ENCODE assay signal across 1 cellular context in genomic region chr12:27064397-27065342, GRCh38.
TF ChIP-seq lines count a peak whose summit lies in the region.

No MANE protein-coding gene starts in this region.

TF ChIP-seq in GM12878, 131 proteins besides CTCF, POLR2A, EP300 and RAD21 (continued from another document):
- TF ChIP-seq ZBTB4 (CRISPR knock-in tag; IDR thresholded peaks at IDR 0.05) (no peak), STAT1 (conservative IDR thresholded peaks at IDR 0.05) (no peak), SMAD1 (IDR thresholded peaks at IDR 0.05; ENCODE audit: low read depth, partially characterized antibody) (no peak), STAT3 (IDR thresholded peaks at IDR 0.05; ENCODE audit: low read depth, low read length) (no peak), YBX1 (IDR thresholded peaks at IDR 0.05) (no peak), RCOR1 (conservative IDR thresholded peaks at IDR 0.05; ENCODE audit: low read depth, low read length) (no peak), FOXM1 (IDR thresholded peaks at IDR 0.05; ENCODE audit: low read depth, low read length) (no peak), PAX8 (IDR thresholded peaks at IDR 0.05) (no peak)
